In genomic region chr12:108390495-108391203, GRCh38 we compare ENCODE assay signal across 32 cellular contexts. TPM values are rescaled to one million over a fixed set of nuclear protein-coding genes. Genes with fewer than 3 reads are reported as not detected.
DNase-seq lines count a peak whose midpoint lies in the region; ATAC-seq and TF ChIP-seq lines count a peak whose summit lies in the region.
"Had no signal": no experiment of that assay in that cellular context is flagged by ENCODE, and none has a peak within 500 bp of the region (broad histone marks: within the 10 kb centered on the region; RNA-seq: fewer than 3 reads in every experiment).

No MANE protein-coding gene starts in this region.

- H3K27me3 ChIP-seq in HUES48 (ENCODE audit: control insufficient read depth, insufficient read depth, low read length): no peaks in the 10 kb centered on the region
- no peaks in the 10 kb centered on the region for H3K27me3 ChIP-seq in endodermal cell (ENCODE audit: control insufficient read depth, insufficient read depth, low read length, poor library complexity, severe bottlenecking)
- H3K27me3 ChIP-seq: BLaER1 treated with 17β-estradiol and CSF1 and Interleukin-3, amounts not matched to agents 10 nM and 100 nM; ovary; testis had no signal

- H3K9ac ChIP-seq in HUES48 (ENCODE audit: low read depth, low read length) (no peak overlapping the region), endodermal cell (ENCODE audit: extremely low read depth, low read length, poor library complexity, severe bottlenecking) (no peak overlapping the region)
- H3K9ac ChIP-seq: BLaER1 treated with 17β-estradiol and CSF1 and Interleukin-3, amounts not matched to agents 10 nM and 100 nM had no signal

- H3K27ac Mint-ChIP-seq in endodermal cell: no peak overlapping the region
- H3K27ac Mint-ChIP-seq: activated naive CD4-positive, alpha-beta T cell treated with anti-CD3 and anti-CD28 coated beads, Interleukin-2, amount 50 U/mL, for 72 hours; immature natural killer cell; nephron; stimulated activated naive CD8-positive, alpha-beta T cell treated with anti-CD3 and anti-CD28 coated beads, Interleukin-15, Interleukin-2, amounts not matched to agents 100 ng/mL and 50 ng/mL, for 24 hours had no signal

- H3K4me1 Mint-ChIP-seq in endodermal cell: peaks cover 2% of the 10 kb centered on the region
- H3K4me1 Mint-ChIP-seq: immature natural killer cell had no signal

- H3K27me3 Mint-ChIP-seq in endodermal cell (ENCODE audit: insufficient read depth): no peaks in the 10 kb centered on the region

- H3K4me3 Mint-ChIP-seq in endodermal cell: no peak overlapping the region
- H3K4me3 Mint-ChIP-seq: immature natural killer cell; nephron; stimulated activated naive CD8-positive, alpha-beta T cell treated with anti-CD3 and anti-CD28 coated beads, Interleukin-15, Interleukin-2, amounts not matched to agents 100 ng/mL and 50 ng/mL, for 24 hours had no signal

- TF ChIP-seq CTCF in endodermal cell (conservative IDR thresholded peaks at IDR 0.05): no peak

- no peaks in the 10 kb centered on the region for H3K36me3 Mint-ChIP-seq in endodermal cell (ENCODE audit: low read depth)
- H3K36me3 Mint-ChIP-seq: activated naive CD4-positive, alpha-beta T cell treated with anti-CD3 and anti-CD28 coated beads, Interleukin-2, amount 50 U/mL, for 72 hours had no signal

- H3K36me3 ChIP-seq in HUES48 (ENCODE audit: control insufficient read depth, insufficient read depth, low read length) (no peaks in the 10 kb centered on the region), endodermal cell (ENCODE audit: control insufficient read depth, insufficient read depth, low read length) (no peaks in the 10 kb centered on the region)
- H3K36me3 ChIP-seq: BLaER1 treated with 17β-estradiol and CSF1 and Interleukin-3, amounts not matched to agents 10 nM and 100 nM; ovary; WERI-Rb-1 had no signal

- 28 to 53% methylated on average over 6 to 7 of the region's 7 CpGs for WGBS in endodermal cell (ENCODE audit: insufficient coverage in 1 of 2, insufficient read length in 1 of 2), 2 experiments

- ATAC-seq in HG02852 (IDR thresholded peaks at IDR 0.05; ENCODE audit: unreplicated experiment): no peak
- ATAC-seq in GM21526 (IDR thresholded peaks at IDR 0.05; ENCODE audit: low FRiP score, unreplicated experiment): no peak
- ATAC-seq in GM18870 (IDR thresholded peaks at IDR 0.05; ENCODE audit: unreplicated experiment): no peak
- ATAC-seq: activated naive CD4-positive, alpha-beta T cell treated with anti-CD3 and anti-CD28 coated beads, Interleukin-2, amount 50 U/mL, for 72 hours; left cardiac atrium; mucosa of descending colon had no signal

- H3K4me1 ChIP-seq in HUES48 (ENCODE audit: control insufficient read depth, insufficient read depth, low read length): peaks cover 10% of the 10 kb centered on the region
- no peaks in the 10 kb centered on the region for H3K4me1 ChIP-seq in endodermal cell (ENCODE audit: control insufficient read depth, insufficient read depth, low read length)
- H3K4me1 ChIP-seq: BLaER1 treated with 17β-estradiol and CSF1 and Interleukin-3, amounts not matched to agents 10 nM and 100 nM had no signal

- in situ Hi-C loops in G401 (cut with HindIII; ENCODE audit: low sequenced_read_pairs): no loop called here

- H3K9me3 ChIP-seq in HUES48 (ENCODE audit: control insufficient read depth, insufficient read depth, low read length) (no peaks in the 10 kb centered on the region), endodermal cell (ENCODE audit: control insufficient read depth, low read length) (peaks cover 3% of the 10 kb centered on the region)
- H3K9me3 ChIP-seq: mucosa of descending colon, ovary, testis had no signal

- no peak overlapping the region for H3K4me3 ChIP-seq in HUES48 (ENCODE audit: low read depth, low read length)
- H3K4me3 ChIP-seq in endodermal cell (ENCODE audit: low read length): no peak overlapping the region
- H3K4me3 ChIP-seq: BLaER1 treated with 17β-estradiol and CSF1 and Interleukin-3, amounts not matched to agents 10 nM and 100 nM; mucosa of descending colon; ovary; smooth muscle cell; testis had no signal

- no peaks in the 10 kb centered on the region for H3K9me3 Mint-ChIP-seq in endodermal cell
- H3K9me3 Mint-ChIP-seq: activated naive CD4-positive, alpha-beta T cell treated with anti-CD3 and anti-CD28 coated beads, Interleukin-2, amount 50 U/mL, for 72 hours; nephron; stimulated activated naive CD8-positive, alpha-beta T cell treated with anti-CD3 and anti-CD28 coated beads, Interleukin-15, Interleukin-2, amounts not matched to agents 100 ng/mL and 50 ng/mL, for 24 hours had no signal

- peak overlapping the region; percentile 55 for H3K27ac ChIP-seq in HUES48 (ENCODE audit: low read depth, low read length)
- peak overlapping the region; percentile 39 for H3K27ac ChIP-seq in endodermal cell (ENCODE audit: low read depth, low read length)
- H3K27ac ChIP-seq: BLaER1 treated with 17β-estradiol and CSF1 and Interleukin-3, amounts not matched to agents 10 nM and 100 nM; HL-60; ovary; RWPE1; testis; WERI-Rb-1 had no signal

- peak; percentile 68 for DNase-seq in G401 (ENCODE audit: low spot score)
- peak; percentile 81 to 82 for DNase-seq in NCI-H524 (lab: John Stamatoyannopoulos, UW)
- DNase-seq in endodermal cell: peak; percentile 61
- no peak for DNase-seq in mucosa of gallbladder (ENCODE audit: low spot score)
- DNase-seq: activated CD4-positive, alpha-beta T cell treated with anti-CD3 and anti-CD28 coated beads for 48 hours; activated effector memory CD4-positive, alpha-beta T cell treated with Interleukin-2 at 50 U/mL for 16 hours; activated T-cell treated with anti-CD3 and anti-CD28 coated beads for 4 hours; DMS53; effector CD4-positive, alpha-beta T cell; hippocampal formation; immature natural killer cell; left cardiac atrium; mammary epithelial cell; MM.1S; mucosa of descending colon; NCI-H748 treated with DMSO at 0.1 percent for 48 hours; ovary; T1000; testis; WERI-Rb-1 had no signal

RNA-seq across cellular contexts. Expression of gene CMKLR1, which starts 51.5 kb away (rescaled TPM):
- total RNA-seq in G401 (2014; rRNA removed; shearing (Covaris generic)): not detected in 2 replicates
- total RNA-seq in endodermal cell: not detected
- 0.21 TPM for polyA plus RNA-seq in endodermal cell (2013, experiment 1 of 2)
- polyA plus RNA-seq in endodermal cell (2013, experiment 2 of 2): 0.25 TPM
- 8.4 TPM for total RNA-seq in mucosa of gallbladder
- total RNA-seq: activated naive CD4-positive, alpha-beta T cell treated with anti-CD3 and anti-CD28 coated beads, Interleukin-2, amount 50 U/mL, for 72 hours; SK-MEL-5 had no signal
- polyA plus RNA-seq: mammary epithelial cell had no signal
